Comparison of ENCODE assay signal across 1 cellular context in genomic region chr9:96617439-96618185, GRCh38.
TF ChIP-seq lines count a peak whose summit lies in the region.

No MANE protein-coding gene starts in this region.

TF ChIP-seq in endothelial cell of umbilical vein, 7 proteins besides CTCF, POLR2A, EP300 and RAD21:
- no peak for TF ChIP-seq FOS (IDR thresholded peaks at IDR 0.05; ENCODE audit: borderline replicate concordance, insufficient read depth, low read length)
- TF ChIP-seq, protein P1, sequence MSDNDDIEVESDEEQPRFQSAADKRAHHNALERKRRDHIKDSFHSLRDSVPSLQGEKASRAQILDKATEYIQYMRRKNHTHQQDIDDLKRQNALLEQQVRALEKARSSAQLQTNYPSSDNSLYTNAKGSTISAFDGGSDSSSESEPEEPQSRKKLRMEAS (IDR thresholded peaks at IDR 0.05; ENCODE audit: insufficient read depth, insufficient read length) = no peak
- no peak for TF ChIP-seq EZH2 (IDR thresholded peaks at IDR 0.05; ENCODE audit: borderline replicate concordance, low read depth, low read length, severe bottlenecking)
- no peak for TF ChIP-seq GATA2 (IDR thresholded peaks at IDR 0.05; ENCODE audit: insufficient read depth, insufficient read length, low read depth, low read length)
- TF ChIP-seq POLR2AphosphoS5 (IDR thresholded peaks at IDR 0.05; ENCODE audit: insufficient read depth, low read depth, low read length) = no peak
- TF ChIP-seq MYC (IDR thresholded peaks at IDR 0.05; ENCODE audit: low read depth, low read length) = no peak
- TF ChIP-seq JUN (IDR thresholded peaks at IDR 0.05; ENCODE audit: borderline replicate concordance, insufficient read depth, insufficient read length, low read depth) = no peak
TF ChIP-seq in endothelial cell of umbilical vein: peak in this region for 0.
